ENCODE assay signal across 8 cellular contexts in genomic region chr5:95644351-95645042, GRCh38. TPM values are rescaled to one million over a fixed set of nuclear protein-coding genes. Genes with fewer than 3 reads are reported as not detected.
A peak's percentile ranks its signal among the peaks of the same experiment; 100 is the strongest.
DNase-seq lines count a peak whose midpoint lies in the region; ATAC-seq, FAIRE-seq and TF ChIP-seq lines count a peak whose summit lies in the region.

No MANE protein-coding gene starts in this region.

- no peaks in the 10 kb centered on the region for H3K27me3 ChIP-seq in AG04450 (ENCODE audit: control insufficient read depth, insufficient read depth, low read length)

- POLR2A ChIA-PET in AG04450 (lab: Yijun Ruan, JAX): interaction anchor here (1.1 kb wide), 1 partner anchor 203 kb away, joined by 3 read pairs; no protein-coding TSS in a partner anchor

- FAIRE-seq in urothelium cell line (lab: Jason Lieb, UNC): no peak

- no peaks in the 10 kb centered on the region for H3K9me3 Mint-ChIP-seq in chondrocyte (ENCODE audit: low read depth)
- H3K9me3 Mint-ChIP-seq in mesothelial cell of epicardium: no peaks in the 10 kb centered on the region

- TF ChIP-seq CTCF in AG04450 (IDR thresholded peaks at IDR 0.05; ENCODE audit: low read depth, low read length): peak; percentile 84
- peak; percentile 70 for TF ChIP-seq CTCF in GM12864 (IDR thresholded peaks at IDR 0.05; ENCODE audit: low read depth, low read length, missing control alignments)
- peak; percentile 91 for TF ChIP-seq CTCF in chondrocyte (IDR thresholded peaks at IDR 0.05)
- peak; percentile 39 for TF ChIP-seq CTCF in mesothelial cell of epicardium (IDR thresholded peaks at IDR 0.05; ENCODE audit: unreplicated experiment)

- peaks cover 18% of the 10 kb centered on the region for H3K4me1 Mint-ChIP-seq in chondrocyte (ENCODE audit: low read depth)
- peaks cover 8% of the 10 kb centered on the region for H3K4me1 Mint-ChIP-seq in mesothelial cell of epicardium

- H3K27me3 Mint-ChIP-seq in chondrocyte (ENCODE audit: low read depth) (no peaks in the 10 kb centered on the region), mesothelial cell of epicardium (ENCODE audit: low read depth) (no peaks in the 10 kb centered on the region)

- no peaks in the 10 kb centered on the region for H3K36me3 Mint-ChIP-seq in chondrocyte (ENCODE audit: low read depth)
- no peaks in the 10 kb centered on the region for H3K36me3 Mint-ChIP-seq in mesothelial cell of epicardium

- no peak overlapping the region for H3K4me3 ChIP-seq in AG04450 (ENCODE audit: low read depth, low read length)
- no peak overlapping the region for H3K4me3 ChIP-seq in GM12864 (ENCODE audit: low read depth, low read length)

- DNase-seq in AG04450 (ENCODE audit: low read depth, low spot score): no peak
- DNase-seq in GM12864 (ENCODE audit: low read depth): no peak
- DNase-seq in NCI-H1092 treated with DMSO at 0.1 percent for 48 hours (lab: John Stamatoyannopoulos, UW): peak; percentile 32
- peak; percentile 15 for DNase-seq in UCSD-AML1 (lab: John Stamatoyannopoulos, UW; ENCODE audit: unreplicated experiment)
- DNase-seq in chondrocyte (ENCODE audit: low spot score): no peak
- DNase-seq in mesothelial cell of epicardium (ENCODE audit: low spot score in 2 of 2, unreplicated experiment in 2 of 2): no peak
- DNase-seq in urothelium cell line (ENCODE audit: low spot score): peak; percentile 56

- ATAC-seq in HG02642 (IDR thresholded peaks at IDR 0.05; ENCODE audit: poor library complexity, unreplicated experiment): peak; percentile 32

- no peak overlapping the region for H3K27ac ChIP-seq in AG04450 (ENCODE audit: low read depth, low read length)

- no peaks in the 10 kb centered on the region for H3K9me3 ChIP-seq in AG04450 (ENCODE audit: control insufficient read depth, insufficient read depth, low read length)

- CTCF ChIA-PET in AG04450 (lab: Charles Lee): interaction anchor here (0.7 to 5.0 kb wide), 20 partner anchors 9 to 213 kb away, joined by 3 to 72 read pairs (median 4); no protein-coding TSS in a partner anchor

- no peak overlapping the region for H3K4me3 Mint-ChIP-seq in chondrocyte (ENCODE audit: unreplicated experiment)
- H3K4me3 Mint-ChIP-seq in mesothelial cell of epicardium: no peak overlapping the region

- H3K27ac Mint-ChIP-seq in chondrocyte (ENCODE audit: unreplicated experiment) (no peak overlapping the region), mesothelial cell of epicardium (no peak overlapping the region)

RNA-seq across cellular contexts. Expression of gene RFESD, which starts 2.1 kb away (rescaled TPM):
- polyA plus RNA-seq in AG04450 (2011; rRNA removed): 3.0 and 3.8 TPM in 2 replicates
- polyA minus RNA-seq in AG04450 (2011; rRNA and poly(A)+ RNA removed): 0.69 and 1.00 TPM in 2 replicates
- total RNA-seq in chondrocyte (0.97 to 1.9 TPM (median 1.7 TPM) in 3 replicates), mesothelial cell of epicardium (3.4 to 4.2 TPM (median 3.5 TPM) in 3 replicates)

RNA-seq across cellular contexts. Expression of gene GPR150, which starts 24.6 kb away (rescaled TPM):
- 0.17 and 0.24 TPM in 2 replicates for polyA plus RNA-seq in AG04450 (2011; rRNA removed)
- polyA minus RNA-seq in AG04450 (2011; rRNA and poly(A)+ RNA removed): 0.23 TPM in 1 of 2 replicates, not detected in the other
- 0.33 to 0.42 TPM in 2 of 3 replicates, not detected in the other for total RNA-seq in chondrocyte
- total RNA-seq in mesothelial cell of epicardium: not detected in 3 replicates

RNA-seq across cellular contexts. Expression of gene SPATA9, which starts 38.3 kb away (rescaled TPM):
- polyA plus RNA-seq in AG04450 (2011; rRNA removed): 1.8 and 2.4 TPM in 2 replicates
- 0.18 and 0.39 TPM in 2 replicates for polyA minus RNA-seq in AG04450 (2011; rRNA and poly(A)+ RNA removed)
- total RNA-seq in chondrocyte (0.67 to 1.7 TPM (median 1.1 TPM) in 3 replicates), mesothelial cell of epicardium (0.74 to 1.3 TPM (median 0.95 TPM) in 3 replicates)

Comparison
In these comparisons a context has a peak if more than half of its experiments do, and no peak if none do; other contexts are left out.
1. DNase-seq: peak in NCI-H1092 treated with DMSO at 0.1 percent for 48 hours (single experiment), UCSD-AML1 (single experiment) and urothelium cell line (single experiment); none in AG04450 (single experiment), GM12864 (single experiment), chondrocyte (single experiment) and mesothelial cell of epicardium (0 of 2).
2. CTCF ChIP-seq: peak in every context shown above with its lines; median percentile 91 in chondrocyte; 84 in AG04450; 70 in GM12864; 39 in mesothelial cell of epicardium.